In the genomic region with DNA sequence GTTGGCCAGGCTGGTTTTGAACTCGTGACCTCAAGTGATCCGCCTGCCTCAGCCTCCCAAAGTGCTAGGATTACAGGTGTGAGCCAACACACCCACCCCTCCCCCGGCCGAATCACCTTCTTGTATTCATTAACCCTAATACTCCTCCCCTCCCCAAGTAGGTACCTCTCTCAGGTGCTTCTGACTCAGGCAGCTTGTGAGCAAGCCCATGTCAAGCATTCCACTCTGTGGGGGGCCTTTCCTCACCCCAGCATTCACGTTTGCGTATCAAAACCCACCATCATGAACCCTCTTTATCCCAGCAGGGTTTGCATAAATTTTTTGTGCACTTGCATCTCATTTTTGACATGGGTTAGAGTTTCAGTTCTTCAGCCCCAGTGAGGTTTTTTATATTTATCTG, we compare ENCODE assay signal across 26 cellular contexts.
"Had no signal": no experiment of that assay in that cellular context is flagged by ENCODE, and none has a peak within 500 bp of the region (broad histone marks: within the 10 kb centered on the region; RNA-seq: fewer than 3 reads in every experiment).

No MANE protein-coding gene starts in this region.

- H3K9me3 ChIP-seq: ascending aorta, body of pancreas, Peyer's patch, SJSA1 had no signal

- H3K27ac Mint-ChIP-seq: activated CD4-positive, alpha-beta memory T cell treated with anti-CD3 and anti-CD28 coated beads for 36 hours; activated CD4-positive, alpha-beta T cell treated with anti-CD3 and anti-CD28 coated beads, Interleukin-2, amount 10 ng/mL, durations not matched to agents 7 days and 5 days; activated naive CD4-positive, alpha-beta T cell treated with anti-CD3 and anti-CD28 coated beads, Interleukin-2, amount 50 U/mL, for 72 hours; activated naive CD8-positive, alpha-beta T cell treated with anti-CD3 and anti-CD28 coated beads, Interleukin-2, amount 50 U/mL, for 24 hours; T-helper 1 cell treated with Interleukin-12 subunit alpha and Interleukin-12 subunit beta and Interleukin-4 antibody, amounts not matched to agents 30 μg/mL and 1 μg/mL, for 36 hours had no signal

- H3K4me1 ChIP-seq: ascending aorta, body of pancreas, Peyer's patch, SJSA1 had no signal

- ATAC-seq: activated naive CD4-positive, alpha-beta T cell treated with anti-CD3 and anti-CD28 coated beads, Interleukin-2, amount 50 U/mL, for 72 hours; activated naive CD8-positive, alpha-beta T cell treated with anti-CD3 and anti-CD28 coated beads, Interleukin-2, amount 50 U/mL, for 24 hours; activated T-cell treated with anti-CD3 and anti-CD28 coated beads, Interleukin-2, amount 50 U/mL, for 4 hours; body of pancreas had no signal

- H3K4me3 ChIP-seq: ascending aorta, body of pancreas, Peyer's patch, SJSA1 had no signal

- H3K36me3 Mint-ChIP-seq: activated CD4-positive, alpha-beta memory T cell treated with anti-CD3 and anti-CD28 coated beads for 36 hours; activated naive CD4-positive, alpha-beta T cell treated with anti-CD3 and anti-CD28 coated beads, Interleukin-2, amount 50 U/mL, for 72 hours had no signal

- H3K27me3 ChIP-seq: ascending aorta, body of pancreas, Peyer's patch, SJSA1 had no signal

- H3K9me3 Mint-ChIP-seq: activated CD4-positive, alpha-beta memory T cell treated with anti-CD3 and anti-CD28 coated beads for 36 hours; activated CD4-positive, alpha-beta T cell treated with anti-CD3 and anti-CD28 coated beads, Interleukin-2, amount 10 ng/mL, durations not matched to agents 7 days and 5 days; activated naive CD4-positive, alpha-beta T cell treated with anti-CD3 and anti-CD28 coated beads, Interleukin-2, amount 50 U/mL, for 72 hours; activated naive CD8-positive, alpha-beta T cell treated with anti-CD3 and anti-CD28 coated beads, Interleukin-2, amount 50 U/mL, for 24 hours; activated T-cell treated with anti-CD3 and anti-CD28 coated beads, Interleukin-2, amount 50 U/mL, for 4 hours; T-helper 1 cell treated with Interleukin-12 subunit alpha and Interleukin-12 subunit beta and Interleukin-4 antibody, amounts not matched to agents 30 μg/mL and 1 μg/mL, for 36 hours had no signal

- H3K27ac ChIP-seq: ascending aorta, body of pancreas, Peyer's patch, RWPE1, SJSA1 had no signal

- H3K4me1 Mint-ChIP-seq: activated CD4-positive, alpha-beta T cell treated with anti-CD3 and anti-CD28 coated beads, Interleukin-2, amount 10 ng/mL, durations not matched to agents 7 days and 5 days; activated naive CD8-positive, alpha-beta T cell treated with anti-CD3 and anti-CD28 coated beads, Interleukin-2, amount 50 U/mL, for 24 hours had no signal

- H3K36me3 ChIP-seq: ascending aorta, Peyer's patch, SJSA1 had no signal

- H3K4me3 Mint-ChIP-seq: activated CD4-positive, alpha-beta memory T cell treated with anti-CD3 and anti-CD28 coated beads for 36 hours; activated CD4-positive, alpha-beta T cell treated with anti-CD3 and anti-CD28 coated beads, Interleukin-2, amount 10 ng/mL, durations not matched to agents 7 days and 5 days; activated naive CD8-positive, alpha-beta T cell treated with anti-CD3 and anti-CD28 coated beads, Interleukin-2, amount 50 U/mL, for 24 hours; activated T-cell treated with anti-CD3 and anti-CD28 coated beads, Interleukin-2, amount 50 U/mL, for 4 hours; T-helper 1 cell treated with Interleukin-12 subunit alpha and Interleukin-12 subunit beta and Interleukin-4 antibody, amounts not matched to agents 30 μg/mL and 1 μg/mL, for 36 hours had no signal

- DNase-seq: activated CD4-positive, alpha-beta memory T cell treated with anti-CD3 and anti-CD28 coated beads for 36 hours; activated CD4-positive, alpha-beta T cell treated with anti-CD3 and anti-CD28 coated beads, Interleukin-2, amount 10 ng/mL, durations not matched to agents 7 days and 5 days; activated CD4-positive, CD25-positive, alpha-beta regulatory T cell treated with anti-CD3 and anti-CD28 coated beads, Interleukin-2, amount 50 U/mL, for 72 hours; activated CD8-positive, alpha-beta memory T cell treated with anti-CD3 and anti-CD28 coated beads for 24 hours; activated effector memory CD4-positive, alpha-beta T cell treated with anti-CD3 and anti-CD28 coated beads, Interleukin-2, amount 50 U/mL, for 16 hours; activated naive CD4-positive, alpha-beta T cell treated with Interleukin-2 at 50 U/mL for 16 hours; activated naive CD8-positive, alpha-beta T cell treated with anti-CD3 and anti-CD28 coated beads, Interleukin-2, amount 50 U/mL, for 24 hours; activated T-cell treated with anti-CD3 and anti-CD28 coated beads, Interleukin-2, amount 50 U/mL, for 4 hours; amniotic stem cell; body of pancreas; central memory CD4-positive, alpha-beta T cell; NCI-H1092 treated with DMSO at 0.1 percent for 48 hours; NCI-H1417 treated with DMSO at 0.1 percent for 48 hours; NCI-H1694 treated with DMSO at 0.1 percent for 48 hours; NCI-H2029 treated with DMSO at 0.1 percent for 48 hours; NCI-H345; NCI-H510A treated with DMSO at 0.1 percent for 48 hours; NCI-H69; NK-92 treated with Interleukin-12 subunit alpha and Interleukin-12 subunit beta, amount 100 ng/mL, for 24 hours; Peyer's patch; SHP77 had no signal
